Comparison of ENCODE assay signal across 30 cellular contexts in genomic region chr20:33093582-33093981, GRCh38. TPM values are rescaled to one million over a fixed set of nuclear protein-coding genes. Genes with fewer than 3 reads are reported as not detected.
DNase-seq lines count a peak whose midpoint lies in the region; FAIRE-seq and TF ChIP-seq lines count a peak whose summit lies in the region.
"Had no signal": no experiment of that assay in that cellular context is flagged by ENCODE, and none has a peak within 500 bp of the region (broad histone marks: within the 10 kb centered on the region; RNA-seq: fewer than 3 reads in every experiment).

No MANE protein-coding gene starts in this region.

- H3K9ac ChIP-seq in H1 (replicated peaks in 1 of 4; ENCODE audit: extremely low read depth in 1 of 4, low read depth in 3 of 4, low read length in 3 of 4) = no peak overlapping the region
- H3K9ac ChIP-seq: BLaER1 had no signal

- no peak overlapping the region for H4K5ac ChIP-seq in H1 (ENCODE audit: insufficient read length, low read depth, low read length)

- FAIRE-seq in HTR-8/SVneo (lab: Jason Lieb, UNC) (peak; percentile 28), H1 (lab: Jason Lieb, UNC) (no peak)
- FAIRE-seq: A204.1, GM12878, GM12892, GM18507 had no signal

- TF ChIP-seq RAD21 in H1 (IDR thresholded peaks at IDR 0.05 in 1 of 2, conservative IDR thresholded peaks at IDR 0.05 in 1 of 2; ENCODE audit: low read depth in 2 of 2, low read length in 2 of 2) = no peak

- H3K4me1 ChIP-seq in HEK293 (ENCODE audit: control insufficient read depth, insufficient read depth, low read length) = no peaks in the 10 kb centered on the region
- H3K4me1 ChIP-seq in H1 (replicated peaks in 1 of 4; ENCODE audit: control insufficient read depth in 3 of 4, insufficient read depth in 4 of 4, low read length in 3 of 4) = no peaks in the 10 kb centered on the region
- H3K4me1 ChIP-seq: BE2C, BLaER1 had no signal

- H2BK20ac ChIP-seq in H1 (ENCODE audit: low read length) = no peak overlapping the region

- peaks cover 7% of the 10 kb centered on the region; the same call in 1 of the 2 replicates for H3K23me2 ChIP-seq in H1 (ENCODE audit: low read depth, low read length)

- no peaks in the 10 kb centered on the region for H3K79me2 ChIP-seq in H1 (ENCODE audit: control insufficient read depth in 1 of 2, insufficient read depth in 2 of 2, low read length in 2 of 2)

- no peak for TF ChIP-seq POLR2A in H1 (IDR thresholded peaks at IDR 0.05; ENCODE audit: control extremely low read depth in 1 of 2, low read depth in 2 of 2, low read length in 2 of 2)

- H2BK12ac ChIP-seq in H1 (ENCODE audit: low read depth, low read length) = no peak overlapping the region

- H4K8ac ChIP-seq in H1 (ENCODE audit: extremely low read depth, insufficient read depth, low read length) = no peak overlapping the region

- H3K4ac ChIP-seq in H1 (replicated peaks; ENCODE audit: insufficient read length, low read depth, low read length) = no peak overlapping the region

- peak overlapping the region; percentile 54 for H3K56ac ChIP-seq in H1 (replicated peaks; ENCODE audit: insufficient read length, low read depth, low read length)

- H3K9me3 ChIP-seq in HEK293 (ENCODE audit: control insufficient read depth, insufficient read depth, low read depth, low read length) = no peaks in the 10 kb centered on the region
- H3K9me3 ChIP-seq in H1 (ENCODE audit: insufficient read depth in 2 of 2, low read depth in 1 of 2, low read length in 1 of 2) = no peaks in the 10 kb centered on the region
- H3K9me3 ChIP-seq: BE2C, BLaER1 had no signal

- no peaks in the 10 kb centered on the region for H3K27me3 ChIP-seq in H1 (replicated peaks in 1 of 4; ENCODE audit: control insufficient read depth in 3 of 4, extremely low read depth in 1 of 4, insufficient read depth in 3 of 4, low read length in 3 of 4)
- H3K27me3 ChIP-seq: BLaER1 had no signal

- CTCF ChIA-PET in HEK293 (lab: Yijun Ruan, JAX) (interaction anchor here (0.7 to 3.1 kb wide), 3 partner anchors 198 to 304 kb away, joined by 3 to 15 read pairs (median 11); no protein-coding TSS in a partner anchor), H1 (lab: Charles Lee; ENCODE audit: partially characterized antibody) (interaction anchor here (0.6 to 4.7 kb wide), 5 partner anchors 9 to 192 kb away, joined by 3 to 32 read pairs (median 3); no protein-coding TSS in a partner anchor)

- 67 to 100% methylated on average over 1 of the region's 1 CpG for WGBS in H1 (ENCODE audit: extremely low coverage in 1 of 2, insufficient coverage in 1 of 2, insufficient read length in 1 of 2, insufficient replicate concordance in 2 of 2, low coverage in 1 of 2, low lambda C conversion rate in 2 of 2, missing lambda C conversion rate in 1 of 2), 2 experiments

- H3K23ac ChIP-seq in H1 (ENCODE audit: insufficient read length) = no peak overlapping the region

- no peak overlapping the region for H2BK5ac ChIP-seq in H1 (ENCODE audit: low read depth, low read length)

- no peak for TF ChIP-seq EP300 in H1 (IDR thresholded peaks at IDR 0.05; ENCODE audit: borderline replicate concordance in 1 of 2, low read depth in 2 of 2, low read length in 2 of 2)

- no peak for DNase-seq in HTR-8/SVneo (ENCODE audit: insufficient read length, low spot score)
- DNase-seq in H1 (ENCODE audit: low read depth in 1 of 2, low spot score in 2 of 2) = no peak
- no peak for DNase-seq in stimulated activated CD4-positive, alpha-beta T cell treated with anti-CD3 and anti-CD28 coated beads, Interleukin-2, amount 100 ng/mL, for 24 hours
- DNase-seq in SIG-M5 treated with dmso at 0.1 percent for 504 hours (lab: John Stamatoyannopoulos, UW; ENCODE audit: unreplicated experiment) = no peak
- DNase-seq: 8988T; ACHN; BE2C; C1 segment of cervical spinal cord; CD4-positive, alpha-beta memory T cell; CD4-positive, CD25-positive, alpha-beta regulatory T cell; CD8-positive, alpha-beta memory T cell; COR-L47; DMS 273 treated with DMSO at 0.1 percent for 48 hours; DMS153; DMS53; DMS79; DND-41; EL; GDM1 had no signal

- H3K4me3 ChIP-seq in HEK293 (ENCODE audit: low read depth, low read length) = no peak overlapping the region
- H3K4me3 ChIP-seq in H1 (ENCODE audit: extremely low read depth in 1 of 4, insufficient read depth in 2 of 4, low read depth in 3 of 4, low read length in 4 of 4) = no peak overlapping the region
- H3K4me3 ChIP-seq: BLaER1, GM12878 had no signal

- no peak overlapping the region for H3K18ac ChIP-seq in H1 (ENCODE audit: extremely low read depth, low read length)

- no peak overlapping the region for H4K91ac ChIP-seq in H1 (replicated peaks; ENCODE audit: insufficient read length, low read length)

- no peak overlapping the region for H3K4me2 ChIP-seq in H1 (ENCODE audit: insufficient read depth in 1 of 2, low read depth in 2 of 2, low read length in 2 of 2)
- H3K4me2 ChIP-seq: BLaER1 had no signal

- no peak overlapping the region for H2BK120ac ChIP-seq in H1 (replicated peaks; ENCODE audit: low read depth, low read length)

- no peaks in the 10 kb centered on the region for H4K20me1 ChIP-seq in H1 (replicated peaks in 1 of 2; ENCODE audit: control insufficient read depth in 1 of 2, insufficient read depth in 2 of 2, low read length in 2 of 2)
- H4K20me1 ChIP-seq: BLaER1 had no signal

- TF ChIP-seq CTCF in HEK293 (tag by site-specific recombination; IDR thresholded peaks at IDR 0.05) (no peak), H1 (IDR thresholded peaks at IDR 0.05; ENCODE audit: control extremely low read depth in 1 of 3, insufficient read depth in 1 of 3, low read depth in 1 of 3, low read length in 3 of 3) (no peak)

- H2AFZ ChIP-seq in H1 (ENCODE audit: low read length) = no peak overlapping the region

- no peak overlapping the region for H2BK15ac ChIP-seq in H1 (ENCODE audit: low read length)

- H3K36me3 ChIP-seq in HEK293 (ENCODE audit: control insufficient read depth in 2 of 2, insufficient read depth in 1 of 2, low read length in 2 of 2) (no peaks in the 10 kb centered on the region), H1 (ENCODE audit: control insufficient read depth in 2 of 4, insufficient read depth in 4 of 4, low read length in 3 of 4) (no peaks in the 10 kb centered on the region)
- H3K36me3 ChIP-seq: BE2C, BLaER1 had no signal

- H3K27ac ChIP-seq in HEK293 (ENCODE audit: extremely low read depth, low read depth, low read length) (no peak overlapping the region), H1 (ENCODE audit: low read depth, low read length) (no peak overlapping the region)
- H3K27ac ChIP-seq: BLaER1 had no signal

- POLR2A ChIA-PET in HEK293 (lab: Yijun Ruan, JAX) (no interaction called here), H1 (lab: Charles Lee; ENCODE audit: partially characterized antibody) (interaction anchor here (0.8 to 1.2 kb wide), 2 partner anchors 33 to 191 kb away, joined by 3 read pairs; no protein-coding TSS in a partner anchor)

- no peak overlapping the region for H3K14ac ChIP-seq in H1 (ENCODE audit: insufficient read length)

- H3K79me1 ChIP-seq in H1 (ENCODE audit: low read depth, low read length) = no peaks in the 10 kb centered on the region

- no peak overlapping the region for H2AK5ac ChIP-seq in H1 (ENCODE audit: low read depth, low read length)

TF ChIP-seq in H1, 55 proteins besides CTCF, POLR2A, EP300 and RAD21 (continues in another document):
- no peak for TF ChIP-seq HDAC2 (IDR thresholded peaks at IDR 0.05; ENCODE audit: borderline replicate concordance in 1 of 2, low read depth in 2 of 2, low read length in 2 of 2)
- TF ChIP-seq ZNF274 (IDR thresholded peaks at IDR 0.05; ENCODE audit: borderline replicate concordance, extremely low read depth, low read length) = no peak
- no peak for TF ChIP-seq SP1 (IDR thresholded peaks at IDR 0.05; ENCODE audit: low read depth, low read length)
- no peak for TF ChIP-seq HDAC6 (IDR thresholded peaks at IDR 0.05; ENCODE audit: low read depth, low read length)
- TF ChIP-seq RFX5 (IDR thresholded peaks at IDR 0.05; ENCODE audit: borderline replicate concordance, low read depth, low read length) = no peak
- TF ChIP-seq SP4 (IDR thresholded peaks at IDR 0.05; ENCODE audit: low read length) = no peak
- no peak for TF ChIP-seq E2F6 (IDR thresholded peaks at IDR 0.05)
- TF ChIP-seq SIRT6 (IDR thresholded peaks at IDR 0.05; ENCODE audit: low read length) = no peak
- TF ChIP-seq CREB1 (IDR thresholded peaks at IDR 0.05) = no peak
- TF ChIP-seq MAFK (IDR thresholded peaks at IDR 0.05; ENCODE audit: low read depth, low read length) = no peak
- no peak for TF ChIP-seq CHD1 (IDR thresholded peaks at IDR 0.05; ENCODE audit: low read depth, low read length)

RNA-seq across cellular contexts. Expression of gene BPIFB4, which starts 14.1 kb away (rescaled TPM):
- not detected in 2 replicates for total RNA-seq in H1 (2021; fragmentation: NEBNext Ultra II Directional; extraction: Animal tissue kit (Norgen Biotek cat#: 25700))
- polyA plus RNA-seq in H1 (2011; rRNA removed) = 0.17 TPM in 1 of 2 replicates, not detected in the other
- polyA plus RNA-seq in H1 (2011; cell fraction: cytosol; rRNA removed) = not detected
- 0.31 TPM for polyA plus RNA-seq in H1 (2011; cell fraction: nucleus; rRNA removed)
- polyA plus RNA-seq in H1 (2012, experiment 1 of 2) = 0.11 TPM in 1 of 4 replicates, not detected in the others
- polyA plus RNA-seq in H1 (2012, experiment 2 of 2) = not detected
- not detected for polyA plus RNA-seq in H1 (2013, experiment 1 of 2)
- polyA plus RNA-seq in H1 (2013, experiment 2 of 2) = 0.11 TPM
- polyA minus RNA-seq in H1 (2011; rRNA and poly(A)+ RNA removed) = not detected in 2 replicates
- not detected for polyA minus RNA-seq in H1 (2011; cell fraction: cytosol; rRNA and poly(A)+ RNA removed)
- not detected for polyA minus RNA-seq in H1 (2011; cell fraction: nucleus; rRNA and poly(A)+ RNA removed)
- total RNA-seq: A673; CD4-positive, alpha-beta memory T cell; CD4-positive, CD25-positive, alpha-beta regulatory T cell; CD8-positive, alpha-beta memory T cell; Daoy; G401; GM12878 had no signal
- polyA plus RNA-seq: AG04450; CD14-positive monocyte; CD4-positive, alpha-beta memory T cell; CD4-positive, CD25-positive, alpha-beta regulatory T cell; CD8-positive, alpha-beta memory T cell had no signal

RNA-seq across cellular contexts. Expression of gene BPIFB3, which starts 39.9 kb away (rescaled TPM):
- not detected in 2 replicates for total RNA-seq in H1 (2021; fragmentation: NEBNext Ultra II Directional; extraction: Animal tissue kit (Norgen Biotek cat#: 25700))
- polyA plus RNA-seq in H1 (2011; rRNA removed) = 0.16 TPM in 1 of 2 replicates, not detected in the other
- polyA plus RNA-seq in H1 (2011; cell fraction: cytosol; rRNA removed) = not detected
- 0.31 TPM for polyA plus RNA-seq in H1 (2011; cell fraction: nucleus; rRNA removed)
- not detected in 4 replicates for polyA plus RNA-seq in H1 (2012, experiment 1 of 2)
- not detected for polyA plus RNA-seq in H1 (2012, experiment 2 of 2)
- not detected for polyA plus RNA-seq in H1 (2013, experiment 1 of 2)
- not detected for polyA plus RNA-seq in H1 (2013, experiment 2 of 2)
- polyA minus RNA-seq in H1 (2011; rRNA and poly(A)+ RNA removed) = not detected in 2 replicates
- polyA minus RNA-seq in H1 (2011; cell fraction: cytosol; rRNA and poly(A)+ RNA removed) = not detected
- polyA minus RNA-seq in H1 (2011; cell fraction: nucleus; rRNA and poly(A)+ RNA removed) = not detected
- total RNA-seq: A673; CD4-positive, alpha-beta memory T cell; CD4-positive, CD25-positive, alpha-beta regulatory T cell; CD8-positive, alpha-beta memory T cell; Daoy; G401; GM12878 had no signal
- polyA plus RNA-seq: AG04450; CD14-positive monocyte; CD4-positive, alpha-beta memory T cell; CD4-positive, CD25-positive, alpha-beta regulatory T cell; CD8-positive, alpha-beta memory T cell; GM12878 had no signal
